19 cellular contexts compared by ENCODE assay signal in genomic region chr12:121769297-121769830, GRCh38.
"Had no signal": no experiment of that assay in that cellular context is flagged by ENCODE, and none has a peak within 500 bp of the region (broad histone marks: within the 10 kb centered on the region; RNA-seq: fewer than 3 reads in every experiment).

No MANE protein-coding gene starts in this region.

- H3K27ac ChIP-seq: foreskin keratinocyte, left lung, neural progenitor cell, ovary had no signal

- H3K9ac ChIP-seq: neural progenitor cell had no signal

- H3K27me3 Mint-ChIP-seq: activated CD4-positive, alpha-beta T cell treated with anti-CD3 and anti-CD28 coated beads for 36 hours; activated naive CD8-positive, alpha-beta T cell treated with anti-CD3 and anti-CD28 coated beads, Interleukin-2, amount 10 ng/mL, durations not matched to agents 7 days and 5 days; activated T-cell treated with anti-CD3 and anti-CD28 coated beads, Interleukin-2, amount 50 U/mL, for 24 hours; naive B cell; stimulated activated memory B cell treated with anti-CD40 and anti-IgM and Interleukin-4, amounts not matched to agents 10 μg/mL and 1 μg/mL and 100 μg/mL, for 72 hours had no signal

- H3K27ac Mint-ChIP-seq: activated CD4-positive, alpha-beta T cell treated with anti-CD3 and anti-CD28 coated beads for 36 hours; activated naive CD8-positive, alpha-beta T cell treated with anti-CD3 and anti-CD28 coated beads, Interleukin-2, amount 10 ng/mL, durations not matched to agents 7 days and 5 days; activated T-helper 2 cell treated with anti-CD3 and anti-CD28 coated beads, Interferon-gamma antibody, Interleukin-2, Interleukin-4, amounts not matched to agents 10 μg/mL and 5 μg/mL and 100 μg/mL, durations not matched to agents 14 hours and 24 hours and 36 hours; neural progenitor cell; stimulated activated memory B cell treated with anti-CD40 and anti-IgM and Interleukin-4, amounts not matched to agents 10 μg/mL and 1 μg/mL and 100 μg/mL, for 72 hours had no signal

- DNase-seq: activated CD4-positive, alpha-beta T cell treated with anti-CD3 and anti-CD28 coated beads for 36 hours; activated CD4-positive, alpha-beta T cell treated with anti-CD3 and anti-CD28 coated beads, Interleukin-2, amount 50 U/mL, for 48 hours; activated naive CD4-positive, alpha-beta T cell treated with Interleukin-2 at 50 U/mL for 16 hours; activated naive CD8-positive, alpha-beta T cell treated with anti-CD3 and anti-CD28 coated beads, Interleukin-2, amount 10 ng/mL, durations not matched to agents 7 days and 5 days; activated T-cell treated with anti-CD3 and anti-CD28 coated beads, Interleukin-2, amount 50 U/mL, for 24 hours; foreskin keratinocyte; kidney; left lung; naive B cell; ovary; sigmoid colon; stimulated activated CD4-positive, alpha-beta T cell treated with anti-CD3 and anti-CD28 coated beads, Interleukin-4, amount 100 ng/mL, for 24 hours; T-helper 2 cell had no signal

- H3K9me3 ChIP-seq: left lung, mucosa of descending colon, ovary, sigmoid colon had no signal

- H3K36me3 Mint-ChIP-seq: activated naive CD8-positive, alpha-beta T cell treated with anti-CD3 and anti-CD28 coated beads, Interleukin-2, amount 10 ng/mL, durations not matched to agents 7 days and 5 days; naive B cell; neural progenitor cell; stimulated activated memory B cell treated with anti-CD40 and anti-IgM and Interleukin-4, amounts not matched to agents 10 μg/mL and 1 μg/mL and 100 μg/mL, for 72 hours had no signal

- H3K36me3 ChIP-seq: left lung, neural progenitor cell, ovary, sigmoid colon had no signal

- H3K4me3 Mint-ChIP-seq: activated CD4-positive, alpha-beta T cell treated with anti-CD3 and anti-CD28 coated beads for 36 hours; activated naive CD8-positive, alpha-beta T cell treated with anti-CD3 and anti-CD28 coated beads, Interleukin-2, amount 10 ng/mL, durations not matched to agents 7 days and 5 days; activated T-cell treated with anti-CD3 and anti-CD28 coated beads, Interleukin-2, amount 50 U/mL, for 24 hours; naive B cell; neural progenitor cell; stimulated activated memory B cell treated with anti-CD40 and anti-IgM and Interleukin-4, amounts not matched to agents 10 μg/mL and 1 μg/mL and 100 μg/mL, for 72 hours had no signal

- H3K9me3 Mint-ChIP-seq: activated naive CD8-positive, alpha-beta T cell treated with anti-CD3 and anti-CD28 coated beads, Interleukin-2, amount 10 ng/mL, durations not matched to agents 7 days and 5 days; activated T-cell treated with anti-CD3 and anti-CD28 coated beads, Interleukin-2, amount 50 U/mL, for 24 hours; activated T-helper 2 cell treated with anti-CD3 and anti-CD28 coated beads, Interferon-gamma antibody, Interleukin-2, Interleukin-4, amounts not matched to agents 10 μg/mL and 5 μg/mL and 100 μg/mL, durations not matched to agents 14 hours and 24 hours and 36 hours; naive B cell; neural progenitor cell; stimulated activated memory B cell treated with anti-CD40 and anti-IgM and Interleukin-4, amounts not matched to agents 10 μg/mL and 1 μg/mL and 100 μg/mL, for 72 hours had no signal

- H3K4me3 ChIP-seq: left lung, mucosa of descending colon, neural progenitor cell, ovary, sigmoid colon had no signal

- FAIRE-seq: colon, kidney, urothelium cell line had no signal

- ATAC-seq: activated CD4-positive, alpha-beta T cell treated with anti-CD3 and anti-CD28 coated beads for 36 hours; foreskin keratinocyte; left lung; stimulated activated memory B cell treated with anti-CD40 and anti-IgM and Interleukin-4, amounts not matched to agents 10 μg/mL and 1 μg/mL and 100 μg/mL, for 72 hours had no signal

- H3K27me3 ChIP-seq: foreskin keratinocyte, left lung, neural progenitor cell, ovary, sigmoid colon had no signal

- H3K4me2 ChIP-seq: neural progenitor cell had no signal
